Comparison of ENCODE assay signal across 8 cellular contexts in the genomic region with DNA sequence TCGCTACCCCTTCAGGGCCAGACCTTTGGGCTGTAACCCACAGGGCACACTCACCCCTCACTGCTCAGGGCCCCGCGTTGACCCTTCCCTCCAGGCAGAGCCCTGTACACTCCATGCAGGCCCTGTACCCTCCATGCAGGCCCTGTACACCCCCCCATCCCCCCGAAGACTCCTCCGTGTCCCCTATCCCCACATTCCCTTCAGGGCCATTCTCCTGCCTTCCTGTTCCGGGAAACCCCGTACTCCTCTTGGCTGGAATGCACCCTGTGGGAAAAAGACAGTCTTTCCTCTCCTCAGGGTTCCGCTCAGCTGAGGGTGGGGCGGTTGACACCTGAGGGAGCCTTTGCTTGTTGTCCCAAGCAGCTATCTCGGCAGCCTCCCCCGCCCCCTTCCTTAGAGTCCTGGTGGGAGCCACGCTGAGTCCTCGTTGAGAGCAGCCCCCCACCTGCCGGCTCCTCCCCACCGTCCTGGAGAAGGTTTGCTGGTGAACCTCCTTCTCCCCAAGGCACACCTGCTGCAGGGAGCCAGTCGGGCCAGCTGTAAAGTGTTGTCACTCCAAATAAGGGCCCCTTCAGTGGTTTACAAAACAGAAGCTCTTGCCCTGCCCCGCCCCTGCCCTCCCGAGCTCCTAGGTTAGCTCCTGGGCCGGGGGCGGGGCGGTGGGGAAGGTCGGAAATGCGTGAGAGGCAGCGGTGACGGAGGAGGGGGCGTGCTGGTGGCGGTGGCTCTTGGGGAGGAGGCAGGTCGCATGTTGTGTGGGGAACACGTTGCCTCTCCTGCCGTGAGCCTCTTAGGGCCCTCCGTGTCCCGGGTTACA. TPM values are rescaled to one million over a fixed set of nuclear protein-coding genes. Genes with fewer than 3 reads are reported as not detected.
DNase-seq lines count a peak whose midpoint lies in the region; ATAC-seq and TF ChIP-seq lines count a peak whose summit lies in the region.

No MANE protein-coding gene starts in this region.

- no peak overlapping the region for H4K8ac ChIP-seq in H9 (replicated peaks; ENCODE audit: insufficient read length, low read depth, low read length)

- CTCF ChIA-PET in WTC11 (lab: Charles Lee), result interaction anchor here (0.6 to 3.0 kb wide), 20 partner anchors 10 to 254 kb away, joined by 3 to 73 read pairs (median 4); a partner anchor contains a TSS

- ATAC-seq in WTC11, result peak; percentile 27
- peak; percentile 38 to 39 for ATAC-seq in naive B cell (ENCODE audit: low read depth in 2 of 2)
- ATAC-seq in HG02678 (IDR thresholded peaks at IDR 0.05; ENCODE audit: unreplicated experiment), result no peak

- no peak overlapping the region for H2BK20ac ChIP-seq in H9 (ENCODE audit: low read depth, low read length, poor library complexity, severe bottlenecking)

- no peak overlapping the region for H2BK15ac ChIP-seq in H9 (ENCODE audit: low read depth, low read length)

- peaks cover 13% of the 10 kb centered on the region for H3K79me1 ChIP-seq in H9 (ENCODE audit: insufficient read depth, low read depth, low read length, poor library complexity, severe bottlenecking)

- H3K27me3 ChIP-seq in H9 (ENCODE audit: insufficient read depth, low read length), result no peaks in the 10 kb centered on the region
- H3K27me3 ChIP-seq in tibial nerve, result no peaks in the 10 kb centered on the region

- H3K4me1 ChIP-seq in H9 (ENCODE audit: insufficient read depth, low read length) (no peaks in the 10 kb centered on the region; the same call in 1 of the 2 replicates), tibial nerve (peaks cover 0 to 61% (median 50%) of the 10 kb centered on the region in 4 donors)

- H2AK5ac ChIP-seq in H9 (ENCODE audit: insufficient read length, low read length), result no peak overlapping the region

- H3K4ac ChIP-seq in H9 (ENCODE audit: low read depth, low read length), result no peak overlapping the region

- H3K9me3 ChIP-seq in H9 (ENCODE audit: control insufficient read depth, low read depth, low read length) (no peaks in the 10 kb centered on the region), tibial nerve (no peaks in the 10 kb centered on the region)

- peaks cover 20% of the 10 kb centered on the region for H3K23me2 ChIP-seq in H9 (ENCODE audit: insufficient read length, low read depth, low read length, poor library complexity, severe bottlenecking)

- H3K9ac ChIP-seq in H9 (ENCODE audit: extremely low read depth, insufficient read length, low read length), result peak overlapping the region; percentile 53

- H3K27me3 Mint-ChIP-seq in H9 (ENCODE audit: low read depth), result peaks cover 2% of the 10 kb centered on the region
- no peaks in the 10 kb centered on the region for H3K27me3 Mint-ChIP-seq in WTC11 (ENCODE audit: low read depth)
- peaks cover 0 to 9% (median 0%) of the 10 kb centered on the region in 3 donors for H3K27me3 Mint-ChIP-seq in naive B cell

- H3K79me2 ChIP-seq in H9 (ENCODE audit: insufficient read depth, low read length), result peaks cover 24% of the 10 kb centered on the region; the same call in 1 of the 2 replicates

- H3K27ac ChIP-seq in H9 (ENCODE audit: insufficient read length, low read depth, low read length) (no peak overlapping the region), tibial nerve (peak overlapping the region; percentile 62 to 88 (median 87))

- H3K36me3 ChIP-seq in tibial nerve, result no peaks in the 10 kb centered on the region

- no peak overlapping the region for H3K23ac ChIP-seq in H9 (ENCODE audit: insufficient read length, low read depth, low read length)

- H3K4me2 ChIP-seq in H9 (ENCODE audit: insufficient read depth, insufficient read length, low read length), result peak overlapping the region; percentile 68

- no peak overlapping the region for H4K91ac ChIP-seq in H9 (ENCODE audit: insufficient read length, low read depth, low read length)

- H4K20me1 ChIP-seq in H9 (ENCODE audit: control insufficient read depth, insufficient read depth, insufficient read length), result peaks cover 8% of the 10 kb centered on the region

- TF ChIP-seq EP300 in tibial nerve (IDR thresholded peaks at IDR 0.05), result no peak

- H2BK12ac ChIP-seq in H9 (ENCODE audit: insufficient read length, low read depth, low read length), result no peak overlapping the region

- peak in 1 of 2 donors; percentile 19 for TF ChIP-seq POLR2A in tibial nerve (IDR thresholded peaks at IDR 0.05)

- DNase-seq in H9 (peak; percentile 94), WTC11 (ENCODE audit: low spot score) (peak; percentile 74), choroid plexus epithelial cell (ENCODE audit: low read depth) (no peak), naive B cell (peak; percentile 64), tibial nerve (ENCODE audit: low spot score in 2 of 2) (no peak), NCI-H1436 treated with DMSO at 0.1 percent for 48 hours (lab: John Stamatoyannopoulos, UW) (no peak), COLO829 (ENCODE audit: low spot score) (no peak)

- H3K4me1 Mint-ChIP-seq in H9 (peaks cover 16 to 18% of the 10 kb centered on the region in 2 experiments; a peak in 3 of 4 replicates), WTC11 (peaks cover 14% of the 10 kb centered on the region), naive B cell (peaks cover 21 to 34% (median 26%) of the 10 kb centered on the region in 3 donors)

- no peak overlapping the region for H3K18ac ChIP-seq in H9 (ENCODE audit: insufficient read length, low read depth, low read length)

- H3K56ac ChIP-seq in H9 (ENCODE audit: insufficient read length, low read depth, low read length), result no peak overlapping the region

- H3K4me3 Mint-ChIP-seq in H9, result peak overlapping the region; percentile 74 to 83
- H3K4me3 Mint-ChIP-seq in WTC11, result peak overlapping the region; percentile 78
- peak overlapping the region; percentile 83 to 92 (median 86) for H3K4me3 Mint-ChIP-seq in naive B cell

- no peak overlapping the region for H3T11ph ChIP-seq in H9 (ENCODE audit: low read length)

- POLR2A ChIA-PET in WTC11 (lab: Charles Lee), result interaction anchor here (0.6 to 1.1 kb wide), 7 partner anchors 8 to 116 kb away, joined by 3 to 4 read pairs (median 3); no protein-coding TSS in a partner anchor

- peak overlapping the region; percentile 49 to 87 (median 85); a peak in 3 of 7 replicates for H3K27ac Mint-ChIP-seq in H9
- peak overlapping the region; percentile 88; the same call in 1 of the 2 replicates for H3K27ac Mint-ChIP-seq in WTC11
- peak overlapping the region in 4 of 6 donors; percentile 39 to 95 (median 80) for H3K27ac Mint-ChIP-seq in naive B cell

- no peaks in the 10 kb centered on the region for H3K9me3 Mint-ChIP-seq in H9
- no peaks in the 10 kb centered on the region for H3K9me3 Mint-ChIP-seq in WTC11
- H3K9me3 Mint-ChIP-seq in naive B cell, result no peaks in the 10 kb centered on the region

- no peaks in the 10 kb centered on the region for H3K36me3 Mint-ChIP-seq in H9 (ENCODE audit: insufficient read depth in 1 of 3, low read depth in 3 of 3)
- H3K36me3 Mint-ChIP-seq in WTC11, result no peaks in the 10 kb centered on the region
- no peaks in the 10 kb centered on the region for H3K36me3 Mint-ChIP-seq in naive B cell

- H4K5ac ChIP-seq in H9 (ENCODE audit: insufficient read length, low read depth, low read length), result no peak overlapping the region

- H3K4me3 ChIP-seq in choroid plexus epithelial cell (ENCODE audit: low read depth, low read length), result peak overlapping the region; percentile 92
- peak overlapping the region; percentile 88 to 99 (median 92) for H3K4me3 ChIP-seq in tibial nerve

- no peak overlapping the region for H2AFZ ChIP-seq in H9 (ENCODE audit: low read length)

- H3K14ac ChIP-seq in H9 (ENCODE audit: insufficient read depth, low read length), result no peak overlapping the region

- H2BK120ac ChIP-seq in H9 (ENCODE audit: low read depth, low read length, poor library complexity, severe bottlenecking), result no peak overlapping the region

- no peak for TF ChIP-seq CTCF in H9 (conservative IDR thresholded peaks at IDR 0.05)
- no peak for TF ChIP-seq CTCF in WTC11 (IDR thresholded peaks at IDR 0.05)
- TF ChIP-seq CTCF in choroid plexus epithelial cell (conservative IDR thresholded peaks at IDR 0.05; ENCODE audit: low read depth, low read length), result no peak
- no peak for TF ChIP-seq CTCF in tibial nerve (IDR thresholded peaks at IDR 0.05)

- no peak overlapping the region for H2BK5ac ChIP-seq in H9 (ENCODE audit: insufficient read length, low read length)

- WGBS in H9 (ENCODE audit: extremely low coverage, insufficient read length, low lambda C conversion rate), result no CpG with 5 or more reads among the region's 32 CpGs
- WGBS in tibial nerve, 2 donors, result 7 to 11% methylated on average over 12 to 28 of the region's 32 CpGs

TF ChIP-seq in WTC11, 78 proteins besides CTCF, POLR2A, EP300 and RAD21:
- 0 out of 2 replicates have a peak, but pooled peaks have one; percentile 23 for TF ChIP-seq SP1 (CRISPR knock-in tag; conservative IDR thresholded peaks at IDR 0.05)
- TF ChIP-seq, protein P1, sequence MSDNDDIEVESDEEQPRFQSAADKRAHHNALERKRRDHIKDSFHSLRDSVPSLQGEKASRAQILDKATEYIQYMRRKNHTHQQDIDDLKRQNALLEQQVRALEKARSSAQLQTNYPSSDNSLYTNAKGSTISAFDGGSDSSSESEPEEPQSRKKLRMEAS (CRISPR knock-in tag; IDR thresholded peaks at IDR 0.05), result no peak

RNA-seq across cellular contexts. Expression of a gene that starts 1.4 kb away (rescaled TPM):
- total RNA-seq in H9 (2021) (23.1 and 24.0 TPM in 2 replicates), WTC11 (2021) (22.4 to 27.2 TPM (median 23.5 TPM) in 3 replicates), tibial nerve (100 to 1,000 TPM in 3 of 4 donors, 10 to 100 TPM in 1; 65.1 to 114 (median 107) TPM)
- 1 to 10 TPM in 2 of 6 donors, under 1 TPM in 3, not detected in 1; 0.23 to 1.2 (median 0.99) TPM for polyA plus RNA-seq in naive B cell (ENCODE audit: low read depth in 6 of 6)

RNA-seq across cellular contexts. Expression of a gene that starts 33.3 kb away (rescaled TPM):
- total RNA-seq in H9 (2021) (218 and 221 TPM in 2 replicates), WTC11 (2021) (233 to 249 TPM (median 246 TPM) in 3 replicates), tibial nerve (1,000 to 10,000 TPM in 1 of 4 donors, 100 to 1,000 TPM in 3; 449 to 1,111 (median 479) TPM)
- polyA plus RNA-seq in naive B cell (ENCODE audit: low read depth in 6 of 6), result 100 to 1,000 TPM; 294 to 651 (median 379) TPM

RNA-seq across cellular contexts. Expression of a gene that starts 40.2 kb away (rescaled TPM):
- total RNA-seq in H9 (2021), result 0.20 TPM in 1 of 2 replicates, not detected in the other
- total RNA-seq in WTC11 (2021), result 0.22 to 0.44 TPM (median 0.37 TPM) in 3 replicates
- under 1 TPM in 3 of 6 donors, not detected in 3; 0.21 to 0.59 (median 0.53) TPM for polyA plus RNA-seq in naive B cell (ENCODE audit: low read depth in 6 of 6)
- 10 to 100 TPM in 2 of 4 donors, 1 to 10 TPM in 2; 3.8 to 22.5 (median 7.8) TPM for total RNA-seq in tibial nerve

Comparison
In these comparisons a context has a peak if more than half of its experiments do, and no peak if none do; other contexts are left out.
1. DNase-seq: peak in H9 (single experiment), WTC11 (single experiment) and naive B cell (single experiment); none in choroid plexus epithelial cell (single experiment), tibial nerve (0 of 2), NCI-H1436 treated with DMSO at 0.1 percent for 48 hours (single experiment) and COLO829 (single experiment).
2. Peak in every context shown above with its lines, with median percentiles within 50 percentile points of each other: H3K27ac Mint-ChIP-seq and H3K4me3 Mint-ChIP-seq.